In the genomic region with DNA sequence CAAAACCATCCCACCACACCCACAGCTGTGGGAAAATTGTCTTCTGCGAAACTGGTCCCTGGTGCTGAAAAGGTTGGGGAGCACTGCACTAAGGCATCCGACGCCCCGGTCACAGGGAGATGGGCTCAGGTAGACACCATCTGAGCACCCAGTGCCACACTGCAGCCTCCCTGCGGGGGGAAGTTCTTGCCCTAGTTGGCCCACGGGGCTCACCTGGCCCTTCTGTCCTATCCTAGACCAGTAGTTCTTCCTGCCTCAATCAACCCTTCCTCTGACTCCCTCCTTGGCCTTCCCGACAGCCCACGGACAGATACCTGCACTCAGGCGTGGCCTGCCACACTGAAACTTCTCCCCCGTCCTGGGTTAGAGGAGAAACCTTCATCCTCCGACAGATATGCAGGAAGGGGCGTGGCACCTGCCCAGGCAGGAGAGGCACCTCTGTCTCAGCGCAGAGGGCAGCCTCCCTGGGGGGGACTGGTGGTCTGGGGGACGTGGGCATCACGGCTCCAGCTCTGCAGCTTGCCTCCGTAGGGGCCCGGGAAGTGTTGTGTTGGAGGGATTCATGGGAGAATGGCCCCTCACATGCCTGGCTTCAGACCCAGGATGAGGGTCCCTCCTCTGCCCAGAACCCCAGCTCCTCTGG, we compare ENCODE assay signal across 18 cellular contexts. TPM values are rescaled to one million over a fixed set of nuclear protein-coding genes. Genes with fewer than 3 reads are reported as not detected.
DNase-seq lines count a peak whose midpoint lies in the region; ATAC-seq and TF ChIP-seq lines count a peak whose summit lies in the region.
"Had no signal": no experiment of that assay in that cellular context is flagged by ENCODE, and none has a peak within 500 bp of the region (broad histone marks: within the 10 kb centered on the region; RNA-seq: fewer than 3 reads in every experiment).

No MANE protein-coding gene starts in this region.

- H2AFZ ChIP-seq in neuronal stem cell (ENCODE audit: low read length), result no peak overlapping the region

- no peak overlapping the region for H3K4ac ChIP-seq in neuronal stem cell (ENCODE audit: low read length)

- H3K27ac Mint-ChIP-seq in activated naive CD8-positive, alpha-beta T cell treated with anti-CD3 and anti-CD28 coated beads, Interleukin-2, amount 10 ng/mL, durations not matched to agents 7 days and 5 days, result no peak overlapping the region
- no peak overlapping the region for H3K27ac Mint-ChIP-seq in activated naive CD8-positive, alpha-beta T cell treated with anti-CD3 and anti-CD28 coated beads, Interleukin-2, amount 50 U/mL, for 24 hours
- no peak overlapping the region for H3K27ac Mint-ChIP-seq in natural killer cell treated with Interleukin-12 subunit alpha and Interleukin-12 subunit beta and Interleukin-15 and Interleukin-18, amount 100 ng/mL, for 72 hours
- no peak overlapping the region for H3K27ac Mint-ChIP-seq in natural killer cell
- H3K27ac Mint-ChIP-seq: CD8-positive, alpha-beta T cell had no signal

- POLR2A ChIA-PET in activated naive CD8-positive, alpha-beta T cell treated with anti-CD3 and anti-CD28 coated beads, Interleukin-2, amount 10 ng/mL, durations not matched to agents 7 days and 5 days (lab: Charles Lee), result interaction anchor here (1.0 to 6.7 kb wide), 2 partner anchors 15 to 22 kb away, joined by 5 to 64 read pairs; a partner anchor contains a TSS

- H3K4me1 ChIP-seq in neuronal stem cell (ENCODE audit: control insufficient read depth in 2 of 2, insufficient read depth in 1 of 2, low read depth in 1 of 2, low read length in 2 of 2), result peaks cover 0 to 6% of the 10 kb centered on the region in 2 donors
- H3K4me1 ChIP-seq: HAP-1 had no signal

- no peak for ATAC-seq in activated naive CD8-positive, alpha-beta T cell treated with anti-CD3 and anti-CD28 coated beads, Interleukin-2, amount 10 ng/mL, durations not matched to agents 7 days and 5 days (ENCODE audit: low read depth)
- no peak for ATAC-seq in activated naive CD8-positive, alpha-beta T cell treated with anti-CD3 and anti-CD28 coated beads, Interleukin-2, amount 50 U/mL, for 24 hours
- no peak for ATAC-seq in natural killer cell treated with Interleukin-12 subunit alpha and Interleukin-12 subunit beta and Interleukin-15 and Interleukin-18, amount 100 ng/mL, for 72 hours
- ATAC-seq in natural killer cell (no peak), HG03565 (IDR thresholded peaks at IDR 0.05; ENCODE audit: unreplicated experiment) (no peak)
- ATAC-seq: CD8-positive, alpha-beta T cell had no signal

- H2BK120ac ChIP-seq in neuronal stem cell (ENCODE audit: low read depth, low read length), result no peak overlapping the region

- H3K9ac ChIP-seq in neuronal stem cell (ENCODE audit: low read depth, low read length, poor library complexity), result peak overlapping the region; percentile 44
- H3K9ac ChIP-seq: BLaER1 treated with 17β-estradiol and CSF1 and Interleukin-3, amounts not matched to agents 10 nM and 100 nM had no signal

- H2BK15ac ChIP-seq in neuronal stem cell (ENCODE audit: low read length), result no peak overlapping the region

- TF ChIP-seq CTCF in natural killer cell (IDR thresholded peaks at IDR 0.05), result no peak

- peak overlapping the region; percentile 0 for H3K18ac ChIP-seq in neuronal stem cell (ENCODE audit: low read length)

- H3K4me3 Mint-ChIP-seq in activated naive CD8-positive, alpha-beta T cell treated with anti-CD3 and anti-CD28 coated beads, Interleukin-2, amount 10 ng/mL, durations not matched to agents 7 days and 5 days, result peak overlapping the region; percentile 28
- no peak overlapping the region for H3K4me3 Mint-ChIP-seq in activated naive CD8-positive, alpha-beta T cell treated with anti-CD3 and anti-CD28 coated beads, Interleukin-2, amount 50 U/mL, for 24 hours
- no peak overlapping the region for H3K4me3 Mint-ChIP-seq in natural killer cell treated with Interleukin-12 subunit alpha and Interleukin-12 subunit beta and Interleukin-15 and Interleukin-18, amount 100 ng/mL, for 72 hours
- H3K4me3 Mint-ChIP-seq in natural killer cell, result no peak overlapping the region
- H3K4me3 Mint-ChIP-seq: CD8-positive, alpha-beta T cell had no signal

- peak overlapping the region; percentile 82 for H2BK5ac ChIP-seq in neuronal stem cell (ENCODE audit: low read length)

- no peak overlapping the region for H2BK12ac ChIP-seq in neuronal stem cell (ENCODE audit: low read length)

- no peak overlapping the region for H3K4me3 ChIP-seq in neuronal stem cell (ENCODE audit: low read length in 2 of 2)
- H3K4me3 ChIP-seq: BLaER1 treated with 17β-estradiol and CSF1 and Interleukin-3, amounts not matched to agents 10 nM and 100 nM; HAP-1 had no signal

- no peak overlapping the region for H3K4me2 ChIP-seq in neuronal stem cell (ENCODE audit: insufficient read depth, low read length, poor library complexity, severe bottlenecking)

- H3K4me1 Mint-ChIP-seq in activated naive CD8-positive, alpha-beta T cell treated with anti-CD3 and anti-CD28 coated beads, Interleukin-2, amount 10 ng/mL, durations not matched to agents 7 days and 5 days, result peaks cover 19% of the 10 kb centered on the region
- H3K4me1 Mint-ChIP-seq in activated naive CD8-positive, alpha-beta T cell treated with anti-CD3 and anti-CD28 coated beads, Interleukin-2, amount 50 U/mL, for 24 hours, result peaks cover 17% of the 10 kb centered on the region
- H3K4me1 Mint-ChIP-seq in natural killer cell treated with Interleukin-12 subunit alpha and Interleukin-12 subunit beta and Interleukin-15 and Interleukin-18, amount 100 ng/mL, for 72 hours (ENCODE audit: low read depth in 2 of 2), result peaks cover 0 to 5% of the 10 kb centered on the region in 2 donors
- H3K4me1 Mint-ChIP-seq in natural killer cell, result peaks cover 5 to 12% of the 10 kb centered on the region in 2 donors

- peaks cover 0 to 5% of the 10 kb centered on the region in 2 donors for H3K9me3 ChIP-seq in neuronal stem cell (replicated peaks in 1 of 2; ENCODE audit: control insufficient read depth in 2 of 2, insufficient read depth in 1 of 2, low read depth in 1 of 2, low read length in 2 of 2)

- H4K91ac ChIP-seq in neuronal stem cell (ENCODE audit: low read depth, low read length, poor library complexity), result no peak overlapping the region

- no peak for DNase-seq in activated naive CD8-positive, alpha-beta T cell treated with anti-CD3 and anti-CD28 coated beads, Interleukin-2, amount 10 ng/mL, durations not matched to agents 7 days and 5 days
- no peak for DNase-seq in activated naive CD8-positive, alpha-beta T cell treated with anti-CD3 and anti-CD28 coated beads, Interleukin-2, amount 50 U/mL, for 24 hours
- DNase-seq in natural killer cell treated with Interleukin-12 subunit alpha and Interleukin-12 subunit beta and Interleukin-15 and Interleukin-18, amount 100 ng/mL, for 72 hours (ENCODE audit: low spot score), result peak; percentile 55
- DNase-seq in natural killer cell, result no peak
- DNase-seq in iPS-NIHi11 (ENCODE audit: low spot score), result peak; percentile 5
- no peak for DNase-seq in neuronal stem cell (ENCODE audit: low spot score)
- DNase-seq in DMS 273 treated with DMSO at 0.1 percent for 48 hours (lab: John Stamatoyannopoulos, UW), result no peak
- DNase-seq: 8988T; AML-193; CD8-positive, alpha-beta T cell; COR-L47; DND-41; GF-D8; GOT3; IMR-90 had no signal

- WGBS in neuronal stem cell (ENCODE audit: extremely low coverage in 2 of 2, insufficient read length in 2 of 2, insufficient replicate concordance in 1 of 2), 2 donors, result no CpG with 5 or more reads among the region's 17 CpGs

- intact Hi-C loops in natural killer cell (cut with micrococcal nuclease), result no loop called here

- H3K9me3 Mint-ChIP-seq in activated naive CD8-positive, alpha-beta T cell treated with anti-CD3 and anti-CD28 coated beads, Interleukin-2, amount 10 ng/mL, durations not matched to agents 7 days and 5 days, result no peaks in the 10 kb centered on the region
- H3K9me3 Mint-ChIP-seq in activated naive CD8-positive, alpha-beta T cell treated with anti-CD3 and anti-CD28 coated beads, Interleukin-2, amount 50 U/mL, for 24 hours, result no peaks in the 10 kb centered on the region
- H3K9me3 Mint-ChIP-seq in natural killer cell treated with Interleukin-12 subunit alpha and Interleukin-12 subunit beta and Interleukin-15 and Interleukin-18, amount 100 ng/mL, for 72 hours, result no peaks in the 10 kb centered on the region
- no peaks in the 10 kb centered on the region for H3K9me3 Mint-ChIP-seq in natural killer cell
- H3K9me3 Mint-ChIP-seq: CD8-positive, alpha-beta T cell had no signal

- H3K14ac ChIP-seq in neuronal stem cell (ENCODE audit: low read length), result peak overlapping the region; percentile 82

- peaks cover 6% of the 10 kb centered on the region for H3K36me3 Mint-ChIP-seq in activated naive CD8-positive, alpha-beta T cell treated with anti-CD3 and anti-CD28 coated beads, Interleukin-2, amount 10 ng/mL, durations not matched to agents 7 days and 5 days
- no peaks in the 10 kb centered on the region for H3K36me3 Mint-ChIP-seq in activated naive CD8-positive, alpha-beta T cell treated with anti-CD3 and anti-CD28 coated beads, Interleukin-2, amount 50 U/mL, for 24 hours (ENCODE audit: low read depth)
- no peaks in the 10 kb centered on the region for H3K36me3 Mint-ChIP-seq in natural killer cell treated with Interleukin-12 subunit alpha and Interleukin-12 subunit beta and Interleukin-15 and Interleukin-18, amount 100 ng/mL, for 72 hours
- H3K36me3 Mint-ChIP-seq in natural killer cell, result no peaks in the 10 kb centered on the region

- H3K27me3 ChIP-seq in neuronal stem cell (ENCODE audit: control insufficient read depth in 3 of 3, insufficient read depth in 3 of 3, low read depth in 1 of 3, low read length in 3 of 3), result peaks cover 0 to 32% (median 0%) of the 10 kb centered on the region in 3 experiments

- peak overlapping the region; percentile 82 for H4K8ac ChIP-seq in neuronal stem cell (ENCODE audit: low read depth, low read length)

- peak overlapping the region; percentile 56 for H2AK5ac ChIP-seq in neuronal stem cell (ENCODE audit: low read depth, low read length)

- no peak overlapping the region for H3K27ac ChIP-seq in neuronal stem cell (replicated peaks; ENCODE audit: low read length)
- H3K27ac ChIP-seq: BLaER1 treated with 17β-estradiol and CSF1 and Interleukin-3, amounts not matched to agents 10 nM and 100 nM had no signal

- peaks cover 5% of the 10 kb centered on the region for H3K79me1 ChIP-seq in neuronal stem cell (ENCODE audit: low read depth, low read length)

- no peaks in the 10 kb centered on the region for H3K27me3 Mint-ChIP-seq in activated naive CD8-positive, alpha-beta T cell treated with anti-CD3 and anti-CD28 coated beads, Interleukin-2, amount 10 ng/mL, durations not matched to agents 7 days and 5 days
- no peaks in the 10 kb centered on the region for H3K27me3 Mint-ChIP-seq in activated naive CD8-positive, alpha-beta T cell treated with anti-CD3 and anti-CD28 coated beads, Interleukin-2, amount 50 U/mL, for 24 hours
- H3K27me3 Mint-ChIP-seq in natural killer cell treated with Interleukin-12 subunit alpha and Interleukin-12 subunit beta and Interleukin-15 and Interleukin-18, amount 100 ng/mL, for 72 hours, result peaks cover 0 to 2% of the 10 kb centered on the region in 2 donors
- peaks cover 0 to 3% of the 10 kb centered on the region in 2 donors for H3K27me3 Mint-ChIP-seq in natural killer cell (ENCODE audit: low read depth in 2 of 2)

- H3K36me3 ChIP-seq in neuronal stem cell (replicated peaks in 1 of 2; ENCODE audit: control insufficient read depth in 2 of 2, insufficient read depth in 2 of 2, low read length in 2 of 2), result no peaks in the 10 kb centered on the region
- H3K36me3 ChIP-seq: BLaER1 treated with 17β-estradiol and CSF1 and Interleukin-3, amounts not matched to agents 10 nM and 100 nM; HAP-1 had no signal

- H3K23ac ChIP-seq in neuronal stem cell (ENCODE audit: low read depth, low read length, poor library complexity), result peak overlapping the region; percentile 2

RNA-seq across cellular contexts. Expression of a gene that starts 4.5 kb away (rescaled TPM):
- 100 to 1,000 TPM; 115 to 122 TPM for total RNA-seq in activated naive CD8-positive, alpha-beta T cell treated with anti-CD3 and anti-CD28 coated beads, Interleukin-2, amount 10 ng/mL, durations not matched to agents 7 days and 5 days
- total RNA-seq in natural killer cell treated with Interleukin-12 subunit alpha and Interleukin-12 subunit beta and Interleukin-15 and Interleukin-18, amount 100 ng/mL, for 72 hours, result 1 to 10 TPM; 2.4 to 6.7 TPM
- total RNA-seq in natural killer cell, result 10 to 100 TPM; 15.1 to 21.3 (median 15.1) TPM
- 2.8 TPM for polyA plus RNA-seq in neuronal stem cell (2013, experiment 1 of 2)
- 1.9 TPM for polyA plus RNA-seq in neuronal stem cell (2013, experiment 2 of 2)
- total RNA-seq: IMR-90 had no signal
- polyA plus RNA-seq: IMR-90 had no signal

RNA-seq across cellular contexts. Expression of a gene that starts 12.7 kb away (rescaled TPM):
- total RNA-seq in activated naive CD8-positive, alpha-beta T cell treated with anti-CD3 and anti-CD28 coated beads, Interleukin-2, amount 10 ng/mL, durations not matched to agents 7 days and 5 days, result 10 to 100 TPM; 27.6 to 27.8 TPM
- 10 to 100 TPM; 20.6 to 56.9 TPM for total RNA-seq in natural killer cell treated with Interleukin-12 subunit alpha and Interleukin-12 subunit beta and Interleukin-15 and Interleukin-18, amount 100 ng/mL, for 72 hours
- 10 to 100 TPM; 21.5 to 25.1 (median 23.4) TPM for total RNA-seq in natural killer cell
- polyA plus RNA-seq in neuronal stem cell (2013, experiment 1 of 2), result 27.4 TPM
- 26.0 TPM for polyA plus RNA-seq in neuronal stem cell (2013, experiment 2 of 2)

RNA-seq across cellular contexts. Expression of a gene that starts 22.6 kb away (rescaled TPM):
- total RNA-seq in activated naive CD8-positive, alpha-beta T cell treated with anti-CD3 and anti-CD28 coated beads, Interleukin-2, amount 10 ng/mL, durations not matched to agents 7 days and 5 days, result 100 to 1,000 TPM; 273 to 276 TPM
- 10 to 100 TPM; 39.0 to 44.9 TPM for total RNA-seq in natural killer cell treated with Interleukin-12 subunit alpha and Interleukin-12 subunit beta and Interleukin-15 and Interleukin-18, amount 100 ng/mL, for 72 hours
- total RNA-seq in natural killer cell, result 100 to 1,000 TPM; 619 to 690 (median 666) TPM
- polyA plus RNA-seq in neuronal stem cell (2013, experiment 1 of 2), result 15.1 TPM
- polyA plus RNA-seq in neuronal stem cell (2013, experiment 2 of 2), result 13.4 TPM

RNA-seq across cellular contexts. Expression of a gene that starts 43.3 kb away (rescaled TPM):
- total RNA-seq in activated naive CD8-positive, alpha-beta T cell treated with anti-CD3 and anti-CD28 coated beads, Interleukin-2, amount 10 ng/mL, durations not matched to agents 7 days and 5 days, result under 1 TPM; 0.30 to 0.45 TPM
- total RNA-seq in natural killer cell treated with Interleukin-12 subunit alpha and Interleukin-12 subunit beta and Interleukin-15 and Interleukin-18, amount 100 ng/mL, for 72 hours, result not detected
- under 1 TPM in 2 of 3 donors, not detected in 1; 0.29 to 0.56 TPM for total RNA-seq in natural killer cell
- polyA plus RNA-seq in neuronal stem cell (2013, experiment 1 of 2), result 0.40 TPM
- 0.40 TPM for polyA plus RNA-seq in neuronal stem cell (2013, experiment 2 of 2)

Comparison
In these comparisons a context has a peak if more than half of its experiments do, and no peak if none do; other contexts are left out.
1. DNase-seq: peak in natural killer cell treated with Interleukin-12 subunit alpha and Interleukin-12 subunit beta and Interleukin-15 and Interleukin-18, amount 100 ng/mL, for 72 hours (single experiment) and iPS-NIHi11 (single experiment); none in activated naive CD8-positive, alpha-beta T cell treated with anti-CD3 and anti-CD28 coated beads, Interleukin-2, amount 10 ng/mL, durations not matched to agents 7 days and 5 days (single experiment), activated naive CD8-positive, alpha-beta T cell treated with anti-CD3 and anti-CD28 coated beads, Interleukin-2, amount 50 U/mL, for 24 hours (single experiment), natural killer cell (single experiment), neuronal stem cell (single experiment) and DMS 273 treated with DMSO at 0.1 percent for 48 hours (single experiment).
2. RNA of a gene that starts 22.6 kb away (total RNA-seq): 619 to 690 TPM in natural killer cell and 273 to 276 TPM in activated naive CD8-positive, alpha-beta T cell treated with anti-CD3 and anti-CD28 coated beads, Interleukin-2, amount 10 ng/mL, durations not matched to agents 7 days and 5 days; 39.0 to 44.9 TPM in natural killer cell treated with Interleukin-12 subunit alpha and Interleukin-12 subunit beta and Interleukin-15 and Interleukin-18, amount 100 ng/mL, for 72 hours; every median in the first group is over 4 times any median in the second.
3. RNA of a gene that starts 4.5 kb away (total RNA-seq): 115 to 122 TPM in activated naive CD8-positive, alpha-beta T cell treated with anti-CD3 and anti-CD28 coated beads, Interleukin-2, amount 10 ng/mL, durations not matched to agents 7 days and 5 days; 15.1 to 21.3 TPM in natural killer cell and 2.4 to 6.7 TPM in natural killer cell treated with Interleukin-12 subunit alpha and Interleukin-12 subunit beta and Interleukin-15 and Interleukin-18, amount 100 ng/mL, for 72 hours; every median in the first group is over 4 times any median in the second.